ENCODE assay signal across 24 cellular contexts in the genomic region with DNA sequence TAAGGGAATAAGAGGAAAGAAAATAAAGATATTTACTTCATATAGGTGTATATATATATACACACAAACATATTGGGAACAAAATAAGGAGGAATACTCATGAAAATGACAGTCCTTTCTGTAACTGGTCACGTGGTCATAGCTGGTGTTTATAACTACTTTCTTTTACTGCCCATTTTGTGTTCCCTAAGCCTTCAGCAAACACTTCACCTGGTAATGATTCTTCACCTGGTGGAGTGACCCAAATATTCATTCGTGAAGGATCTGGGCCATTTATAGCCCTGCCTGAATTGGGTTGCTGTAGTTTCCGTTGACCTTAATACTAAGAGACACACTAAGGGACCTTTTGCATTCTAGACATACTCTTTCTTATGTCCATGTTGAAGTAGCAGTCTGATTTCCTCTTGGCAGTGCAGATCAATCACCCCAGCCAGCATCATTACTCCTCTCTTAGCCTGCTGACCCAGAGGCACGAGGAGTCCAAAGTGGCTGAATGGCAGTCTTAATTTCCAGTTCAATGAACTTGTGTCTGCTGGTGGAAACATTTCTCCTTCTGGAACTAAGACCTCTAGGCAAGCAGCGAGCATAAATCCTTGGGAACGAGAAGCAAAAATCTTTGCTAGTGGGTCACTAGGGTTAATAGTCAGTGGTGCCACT. TPM values are rescaled to one million over a fixed set of nuclear protein-coding genes. Genes with fewer than 3 reads are reported as not detected.
A peak's percentile ranks its signal among the peaks of the same experiment; 100 is the strongest.
DNase-seq lines count a peak whose midpoint lies in the region; ATAC-seq and TF ChIP-seq lines count a peak whose summit lies in the region.
"Had no signal": no experiment of that assay in that cellular context is flagged by ENCODE, and none has a peak within 500 bp of the region (broad histone marks: within the 10 kb centered on the region; RNA-seq: fewer than 3 reads in every experiment).

No MANE protein-coding gene starts in this region.

- 74 to 85% methylated on average over 6 of the region's 6 CpGs for WGBS in lung, 2 donors

- POLR2A ChIA-PET in HEK293T (lab: Yijun Ruan, JAX): no interaction called here

- CTCF ChIA-PET in HEK293T (lab: Yijun Ruan, JAX): interaction anchor here (0.6 kb wide), 1 partner anchor 322 kb away, joined by 3 read pairs; no protein-coding TSS in a partner anchor

- peaks cover 0 to 6% of the 10 kb centered on the region in 2 donors for H3K4me1 ChIP-seq in lung (ENCODE audit: control insufficient read depth in 2 of 2, insufficient read depth in 2 of 2, low read length in 2 of 2)

- peak; percentile 39 for ATAC-seq in lung (ENCODE audit: insufficient read depth, low FRiP score)
- ATAC-seq in GM18873 (IDR thresholded peaks at IDR 0.05; ENCODE audit: low FRiP score, unreplicated experiment): no peak
- ATAC-seq: Panc1 had no signal

- no peak overlapping the region for H3K27ac ChIP-seq in lung (ENCODE audit: low read depth in 1 of 2, low read length in 1 of 2)

- H3K27me3 ChIP-seq in lung (ENCODE audit: control insufficient read depth, insufficient read depth): no peaks in the 10 kb centered on the region

- DNase-seq in NCI-H1092 treated with DMSO at 0.1 percent for 48 hours (lab: John Stamatoyannopoulos, UW) (peak; percentile 5), NCI-H1092 (lab: John Stamatoyannopoulos, UW) (no peak), DMS153 (lab: John Stamatoyannopoulos, UW) (peak; percentile 15), NCI-H774 (lab: John Stamatoyannopoulos, UW) (peak; percentile 28), lung (ENCODE audit: low spot score) (no peak), retina (no peak), HEK293T (ENCODE audit: extremely low spot score) (no peak)
- DNase-seq: 8988T, Calu3, GF-D8, KBM-7, MV-4-11, NCI-H1694 treated with DMSO at 0.1 percent for 48 hours, NCI-H2171 treated with DMSO at 0.1 percent for 48 hours, NCI-H345, NCI-H524 treated with DMSO at 0.1 percent for 48 hours, SHP77 treated with DMSO at 0.1 percent for 48 hours, T-helper 1 cell had no signal

- peaks cover 0 to 2% of the 10 kb centered on the region in 2 donors for H3K9me3 ChIP-seq in lung (ENCODE audit: control insufficient read depth in 2 of 2, insufficient read depth in 1 of 2, low read length in 1 of 2)

- no peak overlapping the region for H3K4me3 ChIP-seq in lung

- TF ChIP-seq CTCF in lung (IDR thresholded peaks at IDR 0.05; ENCODE audit: control extremely low read depth, extremely low read depth): no peak

- no peaks in the 10 kb centered on the region for H3K36me3 ChIP-seq in lung (ENCODE audit: control insufficient read depth in 2 of 2, insufficient read depth in 2 of 2, low read length in 2 of 2)

TF ChIP-seq in HEK293T, 16 proteins besides CTCF, POLR2A, EP300 and RAD21:
- TF ChIP-seq FOXA1 (IDR thresholded peaks at IDR 0.05) (no peak), NFRKB (IDR thresholded peaks at IDR 0.05) (no peak), LEF1 (IDR thresholded peaks at IDR 0.05; ENCODE audit: borderline replicate concordance) (no peak), FOXK2 (IDR thresholded peaks at IDR 0.05) (no peak), SUZ12 (IDR thresholded peaks at IDR 0.05) (no peak), ELF4 (IDR thresholded peaks at IDR 0.05) (no peak), BHLHE40 (IDR thresholded peaks at IDR 0.05; ENCODE audit: borderline replicate concordance) (no peak), ZNF384 (IDR thresholded peaks at IDR 0.05) (no peak), FOXM1 (IDR thresholded peaks at IDR 0.05; ENCODE audit: borderline replicate concordance) (no peak), CTBP1 (IDR thresholded peaks at IDR 0.05; ENCODE audit: borderline replicate concordance) (no peak), TARDBP (IDR thresholded peaks at IDR 0.05) (no peak), L3MBTL2 (conservative IDR thresholded peaks at IDR 0.05) (no peak), ARNT (IDR thresholded peaks at IDR 0.05) (no peak), SP1 (IDR thresholded peaks at IDR 0.05) (no peak)
- TF ChIP-seq, protein P1, sequence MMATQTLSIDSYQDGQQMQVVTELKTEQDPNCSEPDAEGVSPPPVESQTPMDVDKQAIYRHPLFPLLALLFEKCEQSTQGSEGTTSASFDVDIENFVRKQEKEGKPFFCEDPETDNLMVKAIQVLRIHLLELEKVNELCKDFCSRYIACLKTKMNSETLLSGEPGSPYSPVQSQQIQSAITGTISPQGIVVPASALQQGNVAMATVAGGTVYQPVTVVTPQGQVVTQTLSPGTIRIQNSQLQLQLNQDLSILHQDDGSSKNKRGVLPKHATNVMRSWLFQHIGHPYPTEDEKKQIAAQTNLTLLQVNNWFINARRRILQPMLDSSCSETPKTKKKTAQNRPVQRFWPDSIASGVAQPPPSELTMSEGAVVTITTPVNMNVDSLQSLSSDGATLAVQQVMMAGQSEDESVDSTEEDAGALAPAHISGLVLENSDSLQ (IDR thresholded peaks at IDR 0.05): no peak

RNA-seq across cellular contexts. Expression of a gene that starts 39.9 kb away (rescaled TPM):
- 1 to 10 TPM in 1 of 2 donors, under 1 TPM in 1; 0.77 to 1.9 TPM for total RNA-seq in lung
- polyA plus RNA-seq in lung: under 1 TPM; 0.26 to 0.77 TPM
- total RNA-seq: LHCN-M2, MCF 10A, OCI-LY7 had no signal
- polyA plus RNA-seq: BJ had no signal

Comparison
In these comparisons a context has a peak if more than half of its experiments do, and no peak if none do; other contexts are left out.
1. DNase-seq: peak in NCI-H1092 treated with DMSO at 0.1 percent for 48 hours (single experiment), DMS153 (single experiment) and NCI-H774 (single experiment); none in NCI-H1092 (single experiment), lung (single experiment), retina (single experiment) and HEK293T (single experiment).